11 cellular contexts compared by ENCODE assay signal in the genomic region with DNA sequence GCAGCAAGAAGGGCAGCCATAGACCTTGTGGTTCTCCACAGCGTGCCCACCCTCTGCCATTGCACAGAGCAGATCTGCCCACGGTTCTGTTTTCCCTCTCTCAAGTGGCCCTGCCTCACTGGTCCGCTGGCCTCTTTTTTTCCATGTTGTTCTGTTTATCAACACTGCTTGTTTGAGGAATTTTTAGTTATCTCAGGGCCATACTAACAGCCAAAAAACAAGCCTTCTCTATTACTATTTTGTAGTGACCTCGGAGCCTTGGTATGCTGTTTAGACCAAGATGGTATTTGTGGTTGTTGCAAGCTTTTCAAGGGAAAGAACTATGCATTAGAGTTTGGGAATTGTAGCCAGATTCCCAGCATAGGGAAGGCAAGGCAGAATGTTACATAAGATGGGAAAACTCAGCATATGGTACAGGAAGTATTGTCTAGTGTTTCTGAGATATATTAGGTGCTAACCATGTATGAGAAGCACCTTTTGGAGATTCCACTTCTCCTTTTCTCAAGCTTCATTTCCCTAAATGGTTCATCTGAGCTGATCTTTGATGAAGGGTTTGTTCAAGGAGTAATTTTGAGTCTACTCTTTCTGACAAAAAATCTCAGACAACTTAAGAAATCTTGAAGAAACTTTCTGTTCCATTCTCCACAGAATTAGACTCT. TPM values are rescaled to one million over a fixed set of nuclear protein-coding genes. Genes with fewer than 3 reads are reported as not detected.
DNase-seq lines count a peak whose midpoint lies in the region; ATAC-seq and TF ChIP-seq lines count a peak whose summit lies in the region.
"Had no signal": no experiment of that assay in that cellular context is flagged by ENCODE, and none has a peak within 500 bp of the region (broad histone marks: within the 10 kb centered on the region; RNA-seq: fewer than 3 reads in every experiment).

No MANE protein-coding gene starts in this region.

- peaks cover 3% of the 10 kb centered on the region; the same call in 1 of the 2 replicates for H4K20me1 ChIP-seq in DOHH2 (ENCODE audit: control insufficient read depth, insufficient read depth, low read depth, low read length)

- ATAC-seq in GM21526 (IDR thresholded peaks at IDR 0.05; ENCODE audit: low FRiP score, unreplicated experiment) = no peak
- ATAC-seq in GM21381 (IDR thresholded peaks at IDR 0.05; ENCODE audit: unreplicated experiment) = no peak
- ATAC-seq in omental fat pad (ENCODE audit: low FRiP score) = no peak

- H3K36me3 ChIP-seq in DOHH2 (ENCODE audit: control insufficient read depth, low read length) = peaks cover 83% of the 10 kb centered on the region

- H3K79me2 ChIP-seq in DOHH2 (ENCODE audit: control insufficient read depth, low read length) = peaks cover 3% of the 10 kb centered on the region; the same call in 1 of the 2 replicates

- DNase-seq in LHCN-M2 (ENCODE audit: low read depth) = peak; percentile 82
- DNase-seq in cardiac fibroblast (ENCODE audit: low read depth in 2 of 2) = peak; percentile 70 to 86
- DNase-seq in myocyte (ENCODE audit: low read depth) = peak; percentile 74
- no peak for DNase-seq in NCI-H524 (lab: John Stamatoyannopoulos, UW)
- DNase-seq in omental fat pad (ENCODE audit: low spot score) = no peak
- DNase-seq: activated effector memory CD4-positive, alpha-beta T cell treated with Interleukin-2 at 50 U/mL for 16 hours; NCI-H2171 treated with DMSO at 0.1 percent for 48 hours; T-helper 9 cell had no signal

- peaks cover 45% of the 10 kb centered on the region for H3K4me1 ChIP-seq in DOHH2 (ENCODE audit: control insufficient read depth, low read length)

- peaks cover 16% of the 10 kb centered on the region for H3F3A ChIP-seq in DOHH2 (ENCODE audit: control insufficient read depth, insufficient read depth)

- no peaks in the 10 kb centered on the region for H3K9me3 ChIP-seq in DOHH2 (ENCODE audit: control insufficient read depth, insufficient read depth, low read length)

- no peaks in the 10 kb centered on the region for H3K9me2 ChIP-seq in DOHH2 (replicated peaks; ENCODE audit: control insufficient read depth, low read length)

- no peaks in the 10 kb centered on the region for H3K27me3 ChIP-seq in DOHH2 (ENCODE audit: control insufficient read depth, low read length)

- H3K4me2 ChIP-seq in DOHH2 (ENCODE audit: low read length) = peak overlapping the region; percentile 23

- H3K27ac ChIP-seq in DOHH2 (ENCODE audit: low read depth, low read length) = no peak overlapping the region; the same call in 1 of the 2 replicates

- H3K4me3 ChIP-seq in DOHH2 (ENCODE audit: low read length) (no peak overlapping the region), cardiac fibroblast (replicated peaks in 1 of 2; ENCODE audit: low read depth in 2 of 2, low read length in 2 of 2) (no peak overlapping the region)

- TF ChIP-seq CTCF in DOHH2 (IDR thresholded peaks at IDR 0.05; ENCODE audit: low read depth, low read length, poor library complexity, severe bottlenecking) (no peak), cardiac fibroblast (IDR thresholded peaks at IDR 0.05; ENCODE audit: low read depth, low read length) (no peak), omental fat pad (IDR thresholded peaks at IDR 0.05) (no peak)

RNA-seq across cellular contexts. Expression of a gene that starts 54.3 kb away (rescaled TPM):
- total RNA-seq in LHCN-M2 (2014; rRNA removed) = 18.0 and 21.5 TPM in 2 replicates
- 19.4 TPM for polyA plus RNA-seq in LHCN-M2 (2012)
- 15.6 and 16.4 TPM in 2 replicates for total RNA-seq in myocyte
- 18.2 TPM for polyA plus RNA-seq in myocyte (2012)
- total RNA-seq in omental fat pad = 10 to 100 TPM; 27.4 to 78.3 (median 47.4) TPM

Comparison
In these comparisons a context has a peak if more than half of its experiments do, and no peak if none do; other contexts are left out.
1. DNase-seq: peak in LHCN-M2 (single experiment), cardiac fibroblast (2 of 2) and myocyte (single experiment); none in NCI-H524 (0 of 2) and omental fat pad (single experiment).